29 cellular contexts compared by ENCODE assay signal in the genomic region with DNA sequence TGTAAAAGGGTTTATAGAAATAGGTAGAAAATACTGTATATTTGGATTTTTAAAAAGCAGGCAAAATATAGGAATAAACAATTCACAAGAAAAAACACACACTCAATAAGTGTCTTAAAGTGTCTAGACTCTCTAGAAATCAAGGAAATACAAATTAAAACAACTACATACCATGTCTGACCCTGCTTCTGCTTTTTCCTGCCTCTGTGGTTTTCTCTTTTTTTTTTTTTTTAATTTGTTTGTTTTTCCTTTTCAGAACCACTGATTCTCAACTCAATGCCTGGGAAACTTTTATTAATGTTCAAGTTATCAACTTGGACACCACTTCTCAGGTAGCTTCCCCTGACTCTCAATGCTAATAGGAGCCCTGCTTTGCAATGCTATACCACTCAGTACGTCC. TPM values are rescaled to one million over a fixed set of nuclear protein-coding genes. Genes with fewer than 3 reads are reported as not detected.
"Had no signal": no experiment of that assay in that cellular context is flagged by ENCODE, and none has a peak within 500 bp of the region (broad histone marks: within the 10 kb centered on the region; RNA-seq: fewer than 3 reads in every experiment).

No MANE protein-coding gene starts in this region.

- ATAC-seq: effector memory CD8-positive, alpha-beta T cell; left cardiac atrium; left ventricle myocardium superior; naive thymus-derived CD8-positive, alpha-beta T cell; stimulated activated naive CD8-positive, alpha-beta T cell treated with anti-CD3 and anti-CD28 coated beads, Interleukin-15, Interleukin-2, amounts not matched to agents 100 U/mL and 50 U/mL, for 24 hours; T-helper 17 cell; WTC11 had no signal

- DNase-seq: activated CD4-positive, alpha-beta memory T cell treated with anti-CD3 and anti-CD28 coated beads, Interleukin-2, amount 10 ng/mL, durations not matched to agents 7 days and 5 days; activated CD4-positive, alpha-beta T cell treated with anti-CD3 and anti-CD28 coated beads for 1 hour; activated CD4-positive, alpha-beta T cell treated with anti-CD3 and anti-CD28 coated beads, Interleukin-2, amount 10 ng/mL, durations not matched to agents 7 days and 5 days; activated CD8-positive, alpha-beta memory T cell treated with anti-CD3 and anti-CD28 coated beads, Interleukin-2, amount 50 U/mL, for 48 hours; activated gamma-delta T cell treated with Interleukin-2 at 50 U/mL for 16 hours; activated naive CD4-positive, alpha-beta T cell treated with anti-CD3 and anti-CD28 coated beads, Interleukin-2, amount 50 U/mL, for 16 hours; activated T-cell treated with anti-CD3 and anti-CD28 coated beads, Interleukin-2, amount 50 U/mL, for 24 hours; amygdala; cortex of kidney; effector memory CD8-positive, alpha-beta T cell; erythroblast; head of caudate nucleus; hippocampal formation; left cardiac atrium; left ventricle myocardium superior; naive thymus-derived CD8-positive, alpha-beta T cell; occipital lobe; stimulated activated naive CD8-positive, alpha-beta T cell treated with anti-CD3 and anti-CD28 coated beads, Interleukin-15, Interleukin-2, amounts not matched to agents 100 U/mL and 50 U/mL, for 24 hours; T-helper 17 cell; T1000; testis; transverse colon; uterus had no signal

- H3K36me3 ChIP-seq: right atrium auricular region, transverse colon, uterus had no signal

- H3K4me3 ChIP-seq: right atrium auricular region, testis, transverse colon, uterus had no signal

- H3K27ac ChIP-seq: right atrium auricular region, testis, transverse colon, uterus had no signal

- H3K27me3 ChIP-seq: right atrium auricular region, testis, transverse colon, uterus had no signal

- H3K9me3 ChIP-seq: right atrium auricular region, testis, transverse colon, uterus had no signal

- H3K4me1 ChIP-seq: right atrium auricular region, testis, transverse colon, uterus had no signal

RNA-seq across cellular contexts. Expression of gene TAS2R1, which starts 25.5 kb away (rescaled TPM):
- total RNA-seq: activated CD4-positive, alpha-beta memory T cell treated with anti-CD3 and anti-CD28 coated beads, Interleukin-2, amount 10 ng/mL, durations not matched to agents 7 days and 5 days; activated CD4-positive, alpha-beta T cell treated with anti-CD3 and anti-CD28 coated beads, Interleukin-2, amount 10 ng/mL, durations not matched to agents 7 days and 5 days; left cardiac atrium; left ventricle myocardium superior; lung microvascular endothelial cell; naive thymus-derived CD8-positive, alpha-beta T cell; neural crest cell; pulmonary artery endothelial cell; right atrium auricular region; T-helper 17 cell; transverse colon; uterus; WTC11 had no signal
- polyA plus RNA-seq: keratinocyte; naive thymus-derived CD8-positive, alpha-beta T cell had no signal
